ENCODE assay signal across 19 cellular contexts in genomic region chr2:191349990-191350389, GRCh38.
DNase-seq lines count a peak whose midpoint lies in the region; FAIRE-seq and TF ChIP-seq lines count a peak whose summit lies in the region.
"Had no signal": no experiment of that assay in that cellular context is flagged by ENCODE, and none has a peak within 500 bp of the region (broad histone marks: within the 10 kb centered on the region; RNA-seq: fewer than 3 reads in every experiment).

No MANE protein-coding gene starts in this region.

- no peaks in the 10 kb centered on the region for H3K9me3 ChIP-seq in MM.1S (replicated peaks; ENCODE audit: insufficient read depth, low read length)
- H3K9me3 ChIP-seq: MG63, SJSA1 had no signal

- no peaks in the 10 kb centered on the region for H3K36me3 ChIP-seq in MM.1S (replicated peaks; ENCODE audit: insufficient read depth, low read length)

- no peak for FAIRE-seq in GM12892 (lab: Jason Lieb, UNC)
- FAIRE-seq: GM18507, K562 had no signal

- H3K4me3 ChIP-seq in fibroblast of mammary gland (ENCODE audit: control insufficient read depth, low read depth, low read length) (no peak overlapping the region), retinal pigment epithelial cell (ENCODE audit: low read length) (no peak overlapping the region), MM.1S (ENCODE audit: low read length) (no peak overlapping the region)
- H3K4me3 ChIP-seq: GM23248, K562, MG63, SJSA1 had no signal

- no peak overlapping the region for H3K27ac ChIP-seq in VCaP
- H3K27ac ChIP-seq in MM.1S (ENCODE audit: low read length) = no peak overlapping the region
- H3K27ac ChIP-seq: HL-60, SJSA1 had no signal

- H3F3A ChIP-seq in MM.1S (ENCODE audit: insufficient read depth, low read length) = no peaks in the 10 kb centered on the region

- no peaks in the 10 kb centered on the region for H3K27me3 ChIP-seq in MM.1S (replicated peaks; ENCODE audit: insufficient read depth, low read length)
- H3K27me3 ChIP-seq: MG63, SJSA1 had no signal

- no peaks in the 10 kb centered on the region for H3K9me2 ChIP-seq in MM.1S (replicated peaks; ENCODE audit: insufficient read depth, low read length)

- 0 out of 2 replicates have a peak, but pooled peaks have one; percentile 30 for TF ChIP-seq CTCF in VCaP (conservative IDR thresholded peaks at IDR 0.05)
- TF ChIP-seq CTCF in fibroblast of mammary gland (conservative IDR thresholded peaks at IDR 0.05; ENCODE audit: control insufficient read depth, insufficient read depth, low read depth, low read length) = peak; percentile 14
- peak; percentile 8 for TF ChIP-seq CTCF in retinal pigment epithelial cell (conservative IDR thresholded peaks at IDR 0.05; ENCODE audit: low read depth, low read length)
- TF ChIP-seq CTCF in MM.1S (IDR thresholded peaks at IDR 0.05; ENCODE audit: low read length) = no peak

- no peaks in the 10 kb centered on the region for H3K79me2 ChIP-seq in MM.1S (ENCODE audit: low read length)

- no peak overlapping the region for H3K4me2 ChIP-seq in MM.1S (ENCODE audit: low read depth, low read length)

- peak; percentile 25 to 43 for DNase-seq in Kasumi-1 (lab: John Stamatoyannopoulos, UW)
- DNase-seq in fibroblast of mammary gland (ENCODE audit: low read depth) = no peak
- DNase-seq in retinal pigment epithelial cell (ENCODE audit: low read depth) = no peak
- no peak for DNase-seq in MM.1S
- DNase-seq in GM12892 (ENCODE audit: insufficient read length) = no peak
- no peak for DNase-seq in C1 segment of cervical spinal cord (lab: John Stamatoyannopoulos, UW)
- DNase-seq: COR-L47, GM23248, MG63, NCI-H1105 treated with DMSO at 0.1 percent for 48 hours, NCI-H187, NCI-H446, NCI-H748 treated with DMSO at 0.1 percent for 48 hours, T-cell had no signal

- no peak overlapping the region for H3K9ac ChIP-seq in MM.1S (ENCODE audit: low read length)
- H3K9ac ChIP-seq: GM23248 had no signal

- TF ChIP-seq POLR2A in GM12892 (IDR thresholded peaks at IDR 0.05; ENCODE audit: low read depth, low read length) = no peak

- no peak overlapping the region for H2AFZ ChIP-seq in MM.1S (ENCODE audit: low read length)
- H2AFZ ChIP-seq: GM23248 had no signal

- H3K4me1 ChIP-seq in MM.1S (ENCODE audit: low read length) = no peaks in the 10 kb centered on the region

- no peaks in the 10 kb centered on the region for H4K20me1 ChIP-seq in MM.1S (ENCODE audit: insufficient read depth, low read length)

Comparison
In these comparisons a context has a peak if more than half of its experiments do, and no peak if none do; other contexts are left out.
1. DNase-seq: peak in Kasumi-1 (2 of 2); none in fibroblast of mammary gland (single experiment), retinal pigment epithelial cell (single experiment), MM.1S (single experiment), GM12892 (single experiment) and C1 segment of cervical spinal cord (0 of 14).